ENCODE assay signal across 8 cellular contexts in genomic region chr14:57486767-57487379, GRCh38. TPM values are rescaled to one million over a fixed set of nuclear protein-coding genes. Genes with fewer than 3 reads are reported as not detected.
A peak's percentile ranks its signal among the peaks of the same experiment; 100 is the strongest.
DNase-seq lines count a peak whose midpoint lies in the region; ATAC-seq, FAIRE-seq and TF ChIP-seq lines count a peak whose summit lies in the region.

No MANE protein-coding gene starts in this region.

- CTCF ChIA-PET in activated naive CD4-positive, alpha-beta T cell treated with anti-CD3 and anti-CD28 coated beads for 36 hours (lab: Charles Lee): interaction anchor here (1.0 to 1.3 kb wide), 2 partner anchors 383 to 587 kb away, joined by 3 to 4 read pairs; no protein-coding TSS in a partner anchor
- CTCF ChIA-PET in CD8-positive, alpha-beta memory T cell (lab: Charles Lee): no interaction called here

- intact Hi-C loops in activated naive CD4-positive, alpha-beta T cell treated with anti-CD3 and anti-CD28 coated beads for 36 hours (cut with micrococcal nuclease): loop anchor here (1.0 kb wide), 1 partner anchor 585 kb away; no protein-coding TSS in a partner anchor

- H3K9me3 Mint-ChIP-seq in activated naive CD4-positive, alpha-beta T cell treated with anti-CD3 and anti-CD28 coated beads for 36 hours: no peaks in the 10 kb centered on the region
- no peaks in the 10 kb centered on the region for H3K9me3 Mint-ChIP-seq in CD8-positive, alpha-beta memory T cell

- TF ChIP-seq CTCF in keratinocyte (optimal IDR thresholded peaks at IDR 0.05 in 1 of 3, IDR thresholded peaks at IDR 0.05 in 1 of 3, conservative IDR thresholded peaks at IDR 0.05 in 1 of 3; ENCODE audit: extremely low read depth in 1 of 3, insufficient read depth in 2 of 3, low read length in 3 of 3): peak; percentile 41 to 58 (median 51)

- H3K9me1 ChIP-seq in keratinocyte (ENCODE audit: control insufficient read depth, extremely low read depth, insufficient read depth, low read length): no peaks in the 10 kb centered on the region

- no peaks in the 10 kb centered on the region for H3K79me2 ChIP-seq in keratinocyte (ENCODE audit: control insufficient read depth, insufficient read depth, low read length)

- H3K4me1 Mint-ChIP-seq in activated naive CD4-positive, alpha-beta T cell treated with anti-CD3 and anti-CD28 coated beads for 36 hours (ENCODE audit: low read depth): no peaks in the 10 kb centered on the region
- H3K4me1 Mint-ChIP-seq in CD8-positive, alpha-beta memory T cell: no peaks in the 10 kb centered on the region

- dilution Hi-C loops in keratinocyte (cut with MboI; ENCODE audit: extremely low pct_ligation_motif_present, low sequenced_read_pairs): no loop called here

- no peaks in the 10 kb centered on the region for H3K36me3 ChIP-seq in keratinocyte (ENCODE audit: control insufficient read depth in 2 of 2, extremely low read depth in 1 of 2, insufficient read depth in 2 of 2, low read length in 2 of 2)
- H3K36me3 ChIP-seq in CD8-positive, alpha-beta memory T cell (ENCODE audit: insufficient read depth, low read length): no peaks in the 10 kb centered on the region

- no peak overlapping the region for H3K4me3 ChIP-seq in keratinocyte (ENCODE audit: control insufficient read depth in 2 of 3, extremely low read depth in 1 of 3, insufficient read depth in 2 of 3, low read depth in 1 of 3, low read length in 3 of 3)
- H3K4me3 ChIP-seq in CD8-positive, alpha-beta memory T cell (ENCODE audit: low read length): no peak overlapping the region

- H4K20me1 ChIP-seq in keratinocyte (ENCODE audit: control insufficient read depth, extremely low read depth, insufficient read depth, low read length): no peaks in the 10 kb centered on the region

- no peak overlapping the region for H3K4me3 Mint-ChIP-seq in activated naive CD4-positive, alpha-beta T cell treated with anti-CD3 and anti-CD28 coated beads for 36 hours
- no peak overlapping the region for H3K4me3 Mint-ChIP-seq in CD8-positive, alpha-beta memory T cell

- ATAC-seq in HG03354 (IDR thresholded peaks at IDR 0.05; ENCODE audit: poor library complexity, severe bottlenecking, unreplicated experiment) (no peak), HG02623 (IDR thresholded peaks at IDR 0.05; ENCODE audit: unreplicated experiment) (no peak)

- no peak overlapping the region for H3K27ac ChIP-seq in keratinocyte (ENCODE audit: control insufficient read depth, insufficient read depth, low read length)
- no peak overlapping the region for H3K27ac ChIP-seq in CD8-positive, alpha-beta memory T cell (ENCODE audit: low read depth, low read length)

- no peaks in the 10 kb centered on the region for H3K4me1 ChIP-seq in keratinocyte (ENCODE audit: control insufficient read depth, extremely low read depth, insufficient read depth, low read length)
- no peaks in the 10 kb centered on the region for H3K4me1 ChIP-seq in CD8-positive, alpha-beta memory T cell (ENCODE audit: insufficient read depth, low read length)

- FAIRE-seq in keratinocyte (lab: Jason Lieb, UNC): peak; percentile 13

- peaks cover 2% of the 10 kb centered on the region for H3K27me3 ChIP-seq in keratinocyte (ENCODE audit: control insufficient read depth, extremely low read depth, insufficient read depth, low read length)
- no peaks in the 10 kb centered on the region for H3K27me3 ChIP-seq in CD8-positive, alpha-beta memory T cell (ENCODE audit: insufficient read depth, low read length, poor library complexity, severe bottlenecking)

- POLR2A ChIA-PET in CD8-positive, alpha-beta memory T cell (lab: Charles Lee): no interaction called here

- H3K27me3 Mint-ChIP-seq in activated naive CD4-positive, alpha-beta T cell treated with anti-CD3 and anti-CD28 coated beads for 36 hours (ENCODE audit: low read depth): peaks cover 4% of the 10 kb centered on the region
- peaks cover 0 to 2% of the 10 kb centered on the region in 2 donors for H3K27me3 Mint-ChIP-seq in CD8-positive, alpha-beta memory T cell

- H3K9me3 ChIP-seq in keratinocyte (ENCODE audit: control insufficient read depth, low read depth, low read length): no peaks in the 10 kb centered on the region
- H3K9me3 ChIP-seq in CD8-positive, alpha-beta memory T cell (ENCODE audit: low read length): no peaks in the 10 kb centered on the region

- no peak overlapping the region for H3K9ac ChIP-seq in keratinocyte (ENCODE audit: control insufficient read depth, extremely low read depth, insufficient read depth, low read length)

- H3K36me3 Mint-ChIP-seq in activated naive CD4-positive, alpha-beta T cell treated with anti-CD3 and anti-CD28 coated beads for 36 hours (ENCODE audit: low read depth): no peaks in the 10 kb centered on the region
- H3K36me3 Mint-ChIP-seq in CD8-positive, alpha-beta memory T cell: no peaks in the 10 kb centered on the region

- no peak overlapping the region for H2AFZ ChIP-seq in keratinocyte (ENCODE audit: control insufficient read depth, low read length)

- no peak overlapping the region for H3K27ac Mint-ChIP-seq in activated naive CD4-positive, alpha-beta T cell treated with anti-CD3 and anti-CD28 coated beads for 36 hours
- no peak overlapping the region for H3K27ac Mint-ChIP-seq in CD8-positive, alpha-beta memory T cell

- no peak overlapping the region for H3K4me2 ChIP-seq in keratinocyte (ENCODE audit: control insufficient read depth, extremely low read depth, insufficient read depth, low read depth, low read length)

- peak; percentile 5 for DNase-seq in activated naive CD4-positive, alpha-beta T cell treated with anti-CD3 and anti-CD28 coated beads for 36 hours
- DNase-seq in activated naive CD4-positive, alpha-beta T cell treated with Interleukin-2 at 50 U/mL for 16 hours: no peak
- DNase-seq in NCI-H2081 treated with DMSO at 0.1 percent for 48 hours (lab: John Stamatoyannopoulos, UW) (peak; percentile 4), astrocyte of the hippocampus (ENCODE audit: low read depth, low spot score) (peak; percentile 67), keratinocyte (ENCODE audit: low read depth, low spot score) (no peak)
- DNase-seq in CD8-positive, alpha-beta memory T cell: no peak

RNA-seq across cellular contexts. Expression of gene CCDC198, which starts 6.8 kb away (rescaled TPM):
- not detected for total RNA-seq in activated naive CD4-positive, alpha-beta T cell treated with anti-CD3 and anti-CD28 coated beads for 36 hours
- polyA plus RNA-seq in keratinocyte: not detected in 3 replicates
- polyA plus RNA-seq in keratinocyte (2011; ENCODE audit: low read depth): not detected
- polyA plus RNA-seq in keratinocyte (2011; cell fraction: cytosol; rRNA removed): not detected in 2 replicates
- polyA plus RNA-seq in keratinocyte (2011; cell fraction: nucleus; rRNA removed): not detected in 2 replicates
- not detected in 2 replicates for polyA plus RNA-seq in keratinocyte (2012; ENCODE audit: low replicate concordance)
- not detected in 3 replicates for polyA minus RNA-seq in keratinocyte
- polyA minus RNA-seq in keratinocyte (2011; cell fraction: cytosol; rRNA and poly(A)+ RNA removed): not detected
- not detected in 2 replicates for polyA minus RNA-seq in keratinocyte (2011; cell fraction: nucleus; rRNA and poly(A)+ RNA removed)
- total RNA-seq in CD8-positive, alpha-beta memory T cell: not detected
- not detected for polyA plus RNA-seq in CD8-positive, alpha-beta memory T cell

Comparison
In these comparisons a context has a peak if more than half of its experiments do, and no peak if none do; other contexts are left out.
1. DNase-seq: peak in activated naive CD4-positive, alpha-beta T cell treated with anti-CD3 and anti-CD28 coated beads for 36 hours (single experiment), NCI-H2081 treated with DMSO at 0.1 percent for 48 hours (single experiment) and astrocyte of the hippocampus (single experiment); none in activated naive CD4-positive, alpha-beta T cell treated with Interleukin-2 at 50 U/mL for 16 hours (single experiment), keratinocyte (single experiment) and CD8-positive, alpha-beta memory T cell (0 of 5).